9 cellular contexts compared by ENCODE assay signal in genomic region chr15:25783607-25784131, GRCh38.
DNase-seq lines count a peak whose midpoint lies in the region; ATAC-seq and TF ChIP-seq lines count a peak whose summit lies in the region.
"Had no signal": no experiment of that assay in that cellular context is flagged by ENCODE, and none has a peak within 500 bp of the region (broad histone marks: within the 10 kb centered on the region; RNA-seq: fewer than 3 reads in every experiment).

No MANE protein-coding gene starts in this region.

- intact Hi-C loops in CD14-positive monocyte (cut with micrococcal nuclease), result no loop called here

- peaks cover 52% of the 10 kb centered on the region for H3K4me1 Mint-ChIP-seq in CD14-positive monocyte
- peaks cover 3% of the 10 kb centered on the region for H3K4me1 Mint-ChIP-seq in mesothelial cell of epicardium

- TF ChIP-seq CTCF in CD14-positive monocyte (IDR thresholded peaks at IDR 0.05) (peak; percentile 39), mesothelial cell of epicardium (IDR thresholded peaks at IDR 0.05; ENCODE audit: unreplicated experiment) (peak; percentile 32)

- DNase-seq in CD14-positive monocyte (ENCODE audit: low spot score) (peak; percentile 67), MV-4-11 (lab: John Stamatoyannopoulos, UW) (peak; percentile 43), mesothelial cell of epicardium (ENCODE audit: low spot score in 2 of 2, unreplicated experiment in 2 of 2) (no peak), A172 (ENCODE audit: low spot score) (no peak), DMS79 treated with DMSO at 0.1 percent for 48 hours (lab: John Stamatoyannopoulos, UW) (no peak)
- DNase-seq in activated naive CD4-positive, alpha-beta T cell treated with anti-CD3 and anti-CD28 coated beads, Interleukin-2, amount 50 U/mL, for 72 hours (ENCODE audit: low spot score in 2 of 2), result peak in 1 of 2 donors; percentile 61
- DNase-seq: upper lobe of left lung had no signal

- H3K9me3 Mint-ChIP-seq in CD14-positive monocyte (peaks cover 0 to 3% (median 0%) of the 10 kb centered on the region in 7 donors), mesothelial cell of epicardium (no peaks in the 10 kb centered on the region)
- no peaks in the 10 kb centered on the region for H3K9me3 Mint-ChIP-seq in activated naive CD4-positive, alpha-beta T cell treated with anti-CD3 and anti-CD28 coated beads, Interleukin-2, amount 50 U/mL, for 72 hours

- peaks cover 2 to 3% (median 2%) of the 10 kb centered on the region in 3 donors for H3K27me3 Mint-ChIP-seq in CD14-positive monocyte (ENCODE audit: low read depth in 3 of 3)
- peaks cover 2% of the 10 kb centered on the region for H3K27me3 Mint-ChIP-seq in mesothelial cell of epicardium (ENCODE audit: low read depth)

- peak; percentile 41 to 64 for ATAC-seq in activated naive CD4-positive, alpha-beta T cell treated with anti-CD3 and anti-CD28 coated beads, Interleukin-2, amount 50 U/mL, for 72 hours
- ATAC-seq in HG03039 (IDR thresholded peaks at IDR 0.05; ENCODE audit: unreplicated experiment), result no peak
- no peak for ATAC-seq in GM21367 (IDR thresholded peaks at IDR 0.05; ENCODE audit: unreplicated experiment)

- peak overlapping the region in 6 of 7 donors; percentile 43 to 94 (median 86) for H3K27ac Mint-ChIP-seq in CD14-positive monocyte
- peak overlapping the region; percentile 51 to 81 for H3K27ac Mint-ChIP-seq in activated naive CD4-positive, alpha-beta T cell treated with anti-CD3 and anti-CD28 coated beads, Interleukin-2, amount 50 U/mL, for 72 hours
- no peak overlapping the region for H3K27ac Mint-ChIP-seq in mesothelial cell of epicardium

- H3K36me3 Mint-ChIP-seq in CD14-positive monocyte, result peaks cover 6 to 8% of the 10 kb centered on the region in 2 donors
- peaks cover 0 to 12% of the 10 kb centered on the region in 2 donors for H3K36me3 Mint-ChIP-seq in activated naive CD4-positive, alpha-beta T cell treated with anti-CD3 and anti-CD28 coated beads, Interleukin-2, amount 50 U/mL, for 72 hours
- no peaks in the 10 kb centered on the region for H3K36me3 Mint-ChIP-seq in mesothelial cell of epicardium

- H3K4me3 Mint-ChIP-seq in CD14-positive monocyte (no peak overlapping the region), mesothelial cell of epicardium (no peak overlapping the region)

Comparison
In these comparisons a context has a peak if more than half of its experiments do, and no peak if none do; other contexts are left out.
1. DNase-seq: peak in CD14-positive monocyte (single experiment) and MV-4-11 (single experiment); none in mesothelial cell of epicardium (0 of 2), A172 (single experiment) and DMS79 treated with DMSO at 0.1 percent for 48 hours (single experiment).
2. ATAC-seq: peak in activated naive CD4-positive, alpha-beta T cell treated with anti-CD3 and anti-CD28 coated beads, Interleukin-2, amount 50 U/mL, for 72 hours (2 of 2); none in HG03039 (single experiment) and GM21367 (single experiment).